Comparison of ENCODE assay signal across 20 cellular contexts in the genomic region with DNA sequence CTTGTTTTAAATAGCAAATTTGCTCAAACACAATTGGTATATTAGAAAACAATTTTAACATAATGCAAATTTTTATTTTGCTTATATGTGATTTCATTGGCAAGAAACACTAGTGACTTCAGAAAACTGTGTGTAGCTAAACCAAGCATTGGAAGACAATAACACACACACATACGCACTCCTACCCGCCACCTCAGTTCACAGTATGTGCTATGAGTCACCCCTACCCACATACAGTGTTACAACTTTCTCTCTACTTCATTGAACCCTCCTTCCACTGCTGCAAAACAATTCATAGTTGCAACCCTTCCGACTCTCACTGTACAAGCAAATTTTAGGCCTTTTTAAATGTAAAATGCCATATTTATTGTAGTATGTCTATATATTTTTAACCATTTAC.
DNase-seq lines count a peak whose midpoint lies in the region; ATAC-seq and TF ChIP-seq lines count a peak whose summit lies in the region.
"Had no signal": no experiment of that assay in that cellular context is flagged by ENCODE, and none has a peak within 500 bp of the region (broad histone marks: within the 10 kb centered on the region; RNA-seq: fewer than 3 reads in every experiment).

No MANE protein-coding gene starts in this region.

- H4K20me1 ChIP-seq in H9 (ENCODE audit: control insufficient read depth, insufficient read depth, insufficient read length): no peaks in the 10 kb centered on the region

- no peak for TF ChIP-seq POLR2A in testis (IDR thresholded peaks at IDR 0.05)

- no peak for ATAC-seq in GM21367 (IDR thresholded peaks at IDR 0.05; ENCODE audit: unreplicated experiment)
- ATAC-seq: PC-3 had no signal

- no peak overlapping the region for H3T11ph ChIP-seq in H9 (ENCODE audit: low read length)

- H3K36me3 Mint-ChIP-seq in H9 (ENCODE audit: insufficient read depth in 1 of 3, low read depth in 3 of 3): peaks cover 0 to 22% (median 2%) of the 10 kb centered on the region in 3 experiments; a peak in 4 of 7 replicates
- H3K36me3 Mint-ChIP-seq: CD4-positive, CD25-positive, alpha-beta regulatory T cell had no signal

- no peak overlapping the region for H4K91ac ChIP-seq in H9 (ENCODE audit: insufficient read length, low read depth, low read length)

- no peak overlapping the region for H3K23ac ChIP-seq in H9 (ENCODE audit: insufficient read length, low read depth, low read length)

- H3K27me3 ChIP-seq in H9 (ENCODE audit: insufficient read depth, low read length): no peaks in the 10 kb centered on the region
- no peaks in the 10 kb centered on the region for H3K27me3 ChIP-seq in testis
- H3K27me3 ChIP-seq: SJSA1 had no signal

- no peak overlapping the region for H4K5ac ChIP-seq in H9 (ENCODE audit: insufficient read length, low read depth, low read length)

- no peaks in the 10 kb centered on the region for H3K23me2 ChIP-seq in H9 (ENCODE audit: insufficient read length, low read depth, low read length, poor library complexity, severe bottlenecking)

- no peak overlapping the region for H3K27ac ChIP-seq in H9 (ENCODE audit: insufficient read length, low read depth, low read length)
- H3K27ac ChIP-seq in testis: no peak overlapping the region
- H3K27ac ChIP-seq: SJSA1 had no signal

- no peak overlapping the region for H3K4me3 Mint-ChIP-seq in H9
- H3K4me3 Mint-ChIP-seq: CD4-positive, CD25-positive, alpha-beta regulatory T cell had no signal

- peak; percentile 3 for DNase-seq in Daoy (ENCODE audit: low read depth)
- peak; percentile 4 for DNase-seq in HCEC 1CT
- peak; percentile 2 for DNase-seq in astrocyte of the hippocampus (ENCODE audit: low read depth, low spot score)
- DNase-seq in non-pigmented ciliary epithelial cell (ENCODE audit: low read depth): peak; percentile 11
- no peak for DNase-seq in H9
- no peak for DNase-seq in testis
- DNase-seq: AML-193; CD4-positive, CD25-positive, alpha-beta regulatory T cell; DMS79 treated with DMSO at 0.1 percent for 48 hours; GF-D8; Karpas-422; MV-4-11; NCI-H146; NCI-H2081 treated with DMSO at 0.1 percent for 48 hours; NCI-H2227 treated with DMSO at 0.1 percent for 48 hours; NCI-H526; NK-92 treated with Interleukin-12 subunit alpha and Interleukin-12 subunit beta, amount 100 ng/mL, for 24 hours; PC-3 had no signal

- H2BK120ac ChIP-seq in H9 (ENCODE audit: low read depth, low read length, poor library complexity, severe bottlenecking): no peak overlapping the region

- H3K4me1 Mint-ChIP-seq in H9: peaks cover under 1 to 1% of the 10 kb centered on the region in 2 experiments; a peak in 3 of 4 replicates
- H3K4me1 Mint-ChIP-seq: CD4-positive, CD25-positive, alpha-beta regulatory T cell had no signal

- TF ChIP-seq CTCF in H9 (conservative IDR thresholded peaks at IDR 0.05): no peak
- no peak for TF ChIP-seq CTCF in testis (IDR thresholded peaks at IDR 0.05)

- no peaks in the 10 kb centered on the region for H3K27me3 Mint-ChIP-seq in H9 (ENCODE audit: low read depth)
- H3K27me3 Mint-ChIP-seq: CD4-positive, CD25-positive, alpha-beta regulatory T cell had no signal

- intact Hi-C loops in testis (cut with DNase I; ENCODE audit: low total_unique reads): no loop called here

- H3K9me3 ChIP-seq in H9 (ENCODE audit: control insufficient read depth, low read depth, low read length) (no peaks in the 10 kb centered on the region), testis (no peaks in the 10 kb centered on the region)
- H3K9me3 ChIP-seq: SJSA1 had no signal

- H3K18ac ChIP-seq in H9 (ENCODE audit: insufficient read length, low read depth, low read length): no peak overlapping the region

- H3K4me2 ChIP-seq in H9 (ENCODE audit: insufficient read depth, insufficient read length, low read length): no peak overlapping the region

- no peaks in the 10 kb centered on the region for H3K79me2 ChIP-seq in H9 (ENCODE audit: insufficient read depth, low read length)

- WGBS in H9 (ENCODE audit: extremely low coverage, insufficient read length, low lambda C conversion rate): no CpG with 5 or more reads among the region's 3 CpGs
- WGBS in testis, 2 donors: 80 to 90% methylated on average over 3 of the region's 3 CpGs

- H3K9me3 Mint-ChIP-seq in H9: peaks cover 7 to 9% of the 10 kb centered on the region in 2 experiments; a peak in 4 of 5 replicates

- no peak overlapping the region for H3K27ac Mint-ChIP-seq in H9
- H3K27ac Mint-ChIP-seq: CD4-positive, CD25-positive, alpha-beta regulatory T cell had no signal

- no peaks in the 10 kb centered on the region for H3K79me1 ChIP-seq in H9 (ENCODE audit: insufficient read depth, low read depth, low read length, poor library complexity, severe bottlenecking)

- no peak overlapping the region for H2AK5ac ChIP-seq in H9 (ENCODE audit: insufficient read length, low read length)

- H2BK15ac ChIP-seq in H9 (ENCODE audit: low read depth, low read length): no peak overlapping the region

- H3K9ac ChIP-seq in H9 (ENCODE audit: extremely low read depth, insufficient read length, low read length): no peak overlapping the region

- no peak overlapping the region for H3K56ac ChIP-seq in H9 (ENCODE audit: insufficient read length, low read depth, low read length)

- no peak overlapping the region for H2BK5ac ChIP-seq in H9 (ENCODE audit: insufficient read length, low read length)

- H3K4me3 ChIP-seq in testis: no peak overlapping the region
- H3K4me3 ChIP-seq: SJSA1 had no signal

- no peak overlapping the region for H3K14ac ChIP-seq in H9 (ENCODE audit: insufficient read depth, low read length)

- no peak overlapping the region for H2BK20ac ChIP-seq in H9 (ENCODE audit: low read depth, low read length, poor library complexity, severe bottlenecking)

- no peak overlapping the region for H3K4ac ChIP-seq in H9 (ENCODE audit: low read depth, low read length)

- H4K8ac ChIP-seq in H9 (replicated peaks; ENCODE audit: insufficient read length, low read depth, low read length): no peak overlapping the region

- no peak overlapping the region for H2BK12ac ChIP-seq in H9 (ENCODE audit: insufficient read length, low read depth, low read length)

- no peak overlapping the region for H2AFZ ChIP-seq in H9 (ENCODE audit: low read length)

- H3K36me3 ChIP-seq in testis (ENCODE audit: low read depth, missing control alignments): no peaks in the 10 kb centered on the region
- H3K36me3 ChIP-seq: SJSA1 had no signal

- H3K4me1 ChIP-seq in H9 (ENCODE audit: insufficient read depth, low read length) (no peaks in the 10 kb centered on the region), testis (no peaks in the 10 kb centered on the region)
- H3K4me1 ChIP-seq: SJSA1 had no signal

Comparison
In these comparisons a context has a peak if more than half of its experiments do, and no peak if none do; other contexts are left out.
1. DNase-seq: peak in Daoy (single experiment), HCEC 1CT (single experiment), astrocyte of the hippocampus (single experiment) and non-pigmented ciliary epithelial cell (single experiment); none in H9 (single experiment) and testis (single experiment).